In the genomic region with DNA sequence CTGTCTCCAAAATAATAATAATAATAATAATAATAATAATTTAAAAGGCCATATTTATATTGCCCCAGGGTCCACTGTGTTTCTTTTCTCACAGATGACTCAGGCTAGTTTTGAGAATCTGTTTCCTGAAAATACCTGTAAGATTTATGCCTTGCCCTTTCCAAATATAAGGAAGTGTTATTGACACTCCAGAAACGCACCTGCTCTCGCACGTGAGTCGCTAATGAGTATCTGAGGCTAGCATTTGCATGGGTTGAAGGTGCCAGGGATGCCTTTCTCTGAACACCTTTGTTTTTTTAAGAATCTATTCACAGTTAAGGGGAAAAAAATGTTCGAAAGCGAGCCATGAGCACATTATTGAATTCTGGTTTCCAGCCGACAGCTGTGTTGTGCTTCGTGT, we compare ENCODE assay signal across 1 cellular context.
TF ChIP-seq lines count a peak whose summit lies in the region.

No MANE protein-coding gene starts in this region.

TF ChIP-seq in SK-N-SH treated with all-trans-retinoic acid at 6 μM for 48 hours, 23 proteins besides CTCF, POLR2A, EP300 and RAD21 (continued from another document):
- TF ChIP-seq ZNF565 (CRISPR knock-in tag; conservative IDR thresholded peaks at IDR 0.05; ENCODE audit: low read depth) (no peak), ZC3H10 (CRISPR knock-in tag; IDR thresholded peaks at IDR 0.05) (no peak)
